Comparison of ENCODE assay signal across 31 cellular contexts in genomic region chr12:70227911-70228310, GRCh38.
"Had no signal": no experiment of that assay in that cellular context is flagged by ENCODE, and none has a peak within 500 bp of the region (broad histone marks: within the 10 kb centered on the region; RNA-seq: fewer than 3 reads in every experiment).

No MANE protein-coding gene starts in this region.

- H3K27ac ChIP-seq: body of pancreas, cardiac muscle cell, left lung, neutrophil, ovary, psoas muscle, right atrium auricular region, thoracic aorta, VCaP had no signal

- H3K4me1 ChIP-seq: body of pancreas, left lung, psoas muscle, right atrium auricular region had no signal

- DNase-seq: activated CD4-positive, alpha-beta T cell treated with anti-CD3 and anti-CD28 coated beads for 4 hours; activated CD4-positive, alpha-beta T cell treated with anti-CD3 and anti-CD28 coated beads, Interleukin-2, amount 50 U/mL, for 4 hours; activated effector memory CD4-positive, alpha-beta T cell treated with Interleukin-2 at 50 U/mL for 16 hours; activated naive CD4-positive, alpha-beta T cell treated with Interleukin-2 at 50 U/mL for 16 hours; activated T-cell treated with anti-CD3 and anti-CD28 coated beads for 4 hours; anterior cingulate cortex; body of pancreas; endodermal cell; foreskin fibroblast; glutamatergic neuron; left lung; mucosa of descending colon; ovary; psoas muscle; stimulated activated CD4-positive, alpha-beta T cell treated with anti-CD3 and anti-CD28 coated beads, Interleukin-15, amount 100 ng/mL, for 24 hours; stimulated activated naive CD4-positive, alpha-beta T cell treated with Interleukin-2 at 50 U/mL for 16 hours; T-helper 9 cell; trophoblast cell had no signal

- H3K4me1 Mint-ChIP-seq: endodermal cell, nephron had no signal

- H3K9me3 Mint-ChIP-seq: endodermal cell; nephron; T-helper 1 cell treated with Interleukin-12 subunit alpha and Interleukin-12 subunit beta and Interleukin-4 antibody, amounts not matched to agents 30 μg/mL and 1 μg/mL, for 36 hours had no signal

- H3K4me3 ChIP-seq: body of pancreas, cardiac muscle cell, left lung, lung, mucosa of descending colon, ovary, psoas muscle, right atrium auricular region, thoracic aorta had no signal

- H3K9me3 ChIP-seq: body of pancreas, left lung, mucosa of descending colon, neutrophil, ovary, psoas muscle, right atrium auricular region, thoracic aorta had no signal

- H3K4me3 Mint-ChIP-seq: activated naive CD8-positive, alpha-beta T cell; endodermal cell; nephron; T-helper 1 cell treated with Interleukin-12 subunit alpha and Interleukin-12 subunit beta and Interleukin-4 antibody, amounts not matched to agents 30 μg/mL and 1 μg/mL, for 36 hours had no signal

- H3K27me3 Mint-ChIP-seq: activated naive CD8-positive, alpha-beta T cell had no signal

- FAIRE-seq: islet of Langerhans, TTC549, urothelium cell line had no signal

- ATAC-seq: body of pancreas, esophagus mucosa, mucosa of descending colon, psoas muscle had no signal

- H3K36me3 ChIP-seq: cardiac muscle cell, left lung, neutrophil, ovary, right atrium auricular region, thoracic aorta had no signal

- H3K27me3 ChIP-seq: body of pancreas, cardiac muscle cell, left lung, neutrophil, ovary, right atrium auricular region had no signal

- H3K27ac Mint-ChIP-seq: activated naive CD8-positive, alpha-beta T cell; endodermal cell; nephron; T-helper 1 cell treated with Interleukin-12 subunit alpha and Interleukin-12 subunit beta and Interleukin-4 antibody, amounts not matched to agents 30 μg/mL and 1 μg/mL, for 36 hours had no signal
